In the genomic region with DNA sequence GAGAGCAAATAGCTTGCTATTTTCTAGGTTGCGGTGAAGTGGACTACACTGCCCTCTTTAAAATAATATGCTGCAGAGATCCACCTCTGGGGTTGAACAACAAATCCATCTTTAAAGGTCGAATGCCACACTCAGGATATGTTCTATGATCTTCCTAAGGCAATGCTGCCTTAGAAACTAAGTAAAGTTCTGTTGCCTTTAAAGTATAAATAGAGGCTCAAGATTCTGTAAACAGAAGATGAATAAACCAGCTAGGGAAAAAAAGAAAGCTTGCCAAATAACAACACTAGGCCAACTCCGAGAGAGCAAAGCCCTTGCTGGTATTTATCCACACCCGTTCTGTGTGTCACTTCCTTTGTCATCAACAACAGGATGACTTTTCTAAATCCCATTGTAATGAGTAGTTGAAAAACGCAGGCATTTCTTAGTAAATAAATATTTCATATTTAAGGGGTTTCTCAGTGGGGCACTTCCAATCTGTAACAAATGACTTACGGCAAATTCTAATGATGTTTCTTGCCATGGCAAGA, we compare ENCODE assay signal across 24 cellular contexts.
DNase-seq lines count a peak whose midpoint lies in the region; ATAC-seq and TF ChIP-seq lines count a peak whose summit lies in the region.
"Had no signal": no experiment of that assay in that cellular context is flagged by ENCODE, and none has a peak within 500 bp of the region (broad histone marks: within the 10 kb centered on the region; RNA-seq: fewer than 3 reads in every experiment).

No MANE protein-coding gene starts in this region.

- H2AFZ ChIP-seq in PC-3 (ENCODE audit: low read length) = peak overlapping the region; percentile 63
- H2AFZ ChIP-seq: neural progenitor cell had no signal

- no peaks in the 10 kb centered on the region for H4K20me1 ChIP-seq in PC-3 (ENCODE audit: low read length)
- H4K20me1 ChIP-seq: BLaER1 had no signal

- no TSS peak for BruUV-seq in PC-3 (replicated peaks; lab: Mats Ljungman, UMichigan)

- H3F3A ChIP-seq in PC-3 (ENCODE audit: low read length, unreplicated experiment) = no peaks in the 10 kb centered on the region

- peak overlapping the region; percentile 46 for H3K4me2 ChIP-seq in PC-3 (ENCODE audit: low read length)
- H3K4me2 ChIP-seq: BLaER1, neural progenitor cell had no signal

- POLR2A ChIA-PET in PC-3 (lab: Charles Lee; ENCODE audit: unreplicated experiment) = no interaction called here

- 54 to 57% methylated on average over 6 of the region's 6 CpGs for WGBS in transverse colon (ENCODE audit: low coverage in 1 of 2), 2 donors

- CTCF ChIA-PET in PC-3 (lab: Charles Lee) = no interaction called here

- no peaks in the 10 kb centered on the region for H3K27me3 ChIP-seq in PC-3 (ENCODE audit: low read length)
- H3K27me3 ChIP-seq in transverse colon = no peaks in the 10 kb centered on the region
- H3K27me3 ChIP-seq: BLaER1, neural progenitor cell, upper lobe of right lung had no signal

- intact Hi-C loops in PC-3 (cut with micrococcal nuclease) (loop anchor here (5.0 kb wide), 1 partner anchor 250 kb away; no protein-coding TSS in a partner anchor), transverse colon (cut with DNase I; ENCODE audit: low total_unique reads) (no loop called here)

- ATAC-seq in PC-3 = peak; percentile 84
- ATAC-seq: sciatic nerve, upper lobe of right lung, WTC11 had no signal

- DNase-seq in Daoy (ENCODE audit: low read depth) (peak; percentile 23), PC-3 (peak; percentile 68), fibroblast of villous mesenchyme (ENCODE audit: low read depth) (peak; percentile 28), transverse colon (no peak), CD1c-positive myeloid dendritic cell (ENCODE audit: extremely low spot score) (no peak)
- no peak for DNase-seq in activated naive CD4-positive, alpha-beta T cell (lab: John Stamatoyannopoulos, UW)
- DNase-seq in stimulated activated CD4-positive, alpha-beta T cell treated with anti-CD3 and anti-CD28 coated beads, Interleukin-15, amount 100 ng/mL, for 24 hours = no peak
- DNase-seq: ACHN; activated CD4-positive, alpha-beta T cell treated with anti-CD3 and anti-CD28 coated beads, Interleukin-2, amount 10 ng/mL, durations not matched to agents 7 days and 5 days; activated effector memory CD4-positive, alpha-beta T cell treated with Interleukin-2 at 50 U/mL for 16 hours; DMS153; dorsolateral prefrontal cortex; Kasumi-1; left ventricle myocardium inferior; MV-4-11; NCI-H146; stimulated activated CD4-positive, alpha-beta T cell treated with anti-CD3 and anti-CD28 coated beads, Interleukin-4, amount 100 ng/mL, for 24 hours; upper lobe of right lung had no signal

- H3K36me3 ChIP-seq in PC-3 (ENCODE audit: low read depth, low read length) (no peaks in the 10 kb centered on the region), transverse colon (no peaks in the 10 kb centered on the region)
- H3K36me3 ChIP-seq: BLaER1, left ventricle myocardium inferior, neural progenitor cell, prostate gland, upper lobe of right lung had no signal

- TF ChIP-seq CTCF in PC-3 (conservative IDR thresholded peaks at IDR 0.05; ENCODE audit: low read depth, low read length) = no peak
- no peak for TF ChIP-seq CTCF in fibroblast of villous mesenchyme (IDR thresholded peaks at IDR 0.05; ENCODE audit: insufficient read depth, low read depth, low read length)
- TF ChIP-seq CTCF in transverse colon (IDR thresholded peaks at IDR 0.05) = no peak

- H3K79me2 ChIP-seq in PC-3 (ENCODE audit: low read length) = no peaks in the 10 kb centered on the region

- H3K4me1 ChIP-seq in PC-3 (ENCODE audit: insufficient read depth, low read length) (0 out of 2 replicates have a peak, but pooled peaks cover 9% of the 10 kb centered on the region), transverse colon (peaks cover 0 to 19% (median 3%) of the 10 kb centered on the region in 4 donors)
- H3K4me1 ChIP-seq: BLaER1, left ventricle myocardium inferior, neural progenitor cell, prostate gland, upper lobe of right lung had no signal

- H3K27ac ChIP-seq in PC-3 (ENCODE audit: low read length) (peak overlapping the region; percentile 47), transverse colon (peak overlapping the region; percentile 15 to 37 (median 17))
- H3K27ac ChIP-seq: BLaER1, dorsolateral prefrontal cortex, left ventricle myocardium inferior, neural progenitor cell, prostate gland, RWPE1, upper lobe of right lung had no signal

- TF ChIP-seq EP300 in transverse colon (IDR thresholded peaks at IDR 0.05; ENCODE audit: low read depth) = no peak

- H3K9me2 ChIP-seq in PC-3 (replicated peaks; ENCODE audit: low read length) = no peaks in the 10 kb centered on the region

- in situ Hi-C loops in transverse colon (cut with MboI; ENCODE audit: low pct_ligation_motif_present in 1 of 4, low pct_unique_long_range_greater_than_20kb in 1 of 4, low sequenced_read_pairs in 3 of 4) = no loop called here

- no peak overlapping the region for H3K9ac ChIP-seq in PC-3 (ENCODE audit: low read length)
- H3K9ac ChIP-seq: BLaER1, neural progenitor cell had no signal

- H3K9me3 ChIP-seq in PC-3 (ENCODE audit: low read length) (no peaks in the 10 kb centered on the region), transverse colon (no peaks in the 10 kb centered on the region)
- H3K9me3 ChIP-seq: prostate gland, upper lobe of right lung had no signal

- H3K4me3 ChIP-seq in PC-3 (ENCODE audit: low read length) = no peak overlapping the region
- no peak overlapping the region for H3K4me3 ChIP-seq in fibroblast of villous mesenchyme (ENCODE audit: low read depth, low read length)
- H3K4me3 ChIP-seq in transverse colon = no peak overlapping the region
- H3K4me3 ChIP-seq: BLaER1, dorsolateral prefrontal cortex, left ventricle myocardium inferior, neural progenitor cell, prostate gland, upper lobe of right lung had no signal

- no peak for TF ChIP-seq POLR2A in transverse colon (IDR thresholded peaks at IDR 0.05)

Comparison
In these comparisons a context has a peak if more than half of its experiments do, and no peak if none do; other contexts are left out.
1. DNase-seq: peak in Daoy (single experiment), PC-3 (single experiment) and fibroblast of villous mesenchyme (single experiment); none in transverse colon (single experiment), activated naive CD4-positive, alpha-beta T cell (0 of 4), CD1c-positive myeloid dendritic cell (single experiment) and stimulated activated CD4-positive, alpha-beta T cell treated with anti-CD3 and anti-CD28 coated beads, Interleukin-15, amount 100 ng/mL, for 24 hours (single experiment).